Comparison of ENCODE assay signal across 1 cellular context in the genomic region with DNA sequence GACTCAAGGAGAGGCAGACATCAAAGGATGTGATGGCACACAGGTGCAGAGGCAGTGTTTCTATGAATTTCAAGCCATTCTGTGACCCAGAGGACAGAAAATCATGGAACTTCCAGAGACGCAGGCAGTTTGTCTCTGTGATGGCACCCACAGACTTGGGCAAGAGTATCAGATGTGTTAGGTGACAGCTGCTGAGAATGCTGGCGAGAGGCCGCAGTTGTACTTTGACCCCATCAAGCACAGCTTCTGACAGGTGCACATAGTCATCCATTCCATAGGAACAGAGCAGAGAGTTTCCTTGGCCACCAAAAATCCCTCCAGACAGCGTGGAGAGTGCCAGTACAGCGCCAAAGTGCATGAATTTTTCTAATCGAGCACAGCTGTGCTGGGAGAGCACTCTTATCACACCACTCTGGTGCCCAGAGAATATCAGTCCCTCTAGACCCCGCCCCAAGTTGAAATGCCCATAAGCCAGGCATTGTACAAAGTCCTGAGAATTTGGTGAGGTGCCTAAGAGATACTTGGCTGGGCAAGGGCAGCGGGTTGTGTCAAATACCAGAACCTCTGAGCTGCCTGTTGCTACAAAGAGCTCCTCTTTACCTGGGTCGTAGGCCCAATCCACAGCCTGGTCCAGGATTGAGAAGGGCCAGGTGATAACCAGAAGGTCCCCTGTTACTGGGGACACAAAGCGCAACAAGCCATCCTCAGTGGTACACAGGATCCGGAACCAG.
TF ChIP-seq lines count a peak whose summit lies in the region.

No MANE protein-coding gene starts in this region.

TF ChIP-seq in HepG2, 621 proteins besides CTCF, POLR2A, EP300 and RAD21:
- TF ChIP-seq CEBPB (IDR thresholded peaks at IDR 0.05; ENCODE audit: borderline replicate concordance, low read depth, low read length) (peak; percentile 63; the same call in 1 of the 2 replicates), IRX3 (CRISPR knock-in tag; IDR thresholded peaks at IDR 0.05; ENCODE audit: borderline replicate concordance, low read depth) (no peak), PPARG (CRISPR knock-in tag; conservative IDR thresholded peaks at IDR 0.05) (no peak), TEAD3 (CRISPR knock-in tag; optimal IDR thresholded peaks at IDR 0.05; ENCODE audit: borderline replicate concordance) (peak; percentile 24), ELF1 (CRISPR knock-in tag; IDR thresholded peaks at IDR 0.05) (no peak), HOXA3 (CRISPR knock-in tag; IDR thresholded peaks at IDR 0.05) (peak; percentile 23; the same call in 1 of the 2 replicates), ELF3 (CRISPR knock-in tag; IDR thresholded peaks at IDR 0.05) (0 out of 2 replicates have a peak, but pooled peaks have one; percentile 21), MEIS2 (CRISPR knock-in tag; IDR thresholded peaks at IDR 0.05) (peak; percentile 90), SAP130 (CRISPR knock-in tag; IDR thresholded peaks at IDR 0.05; ENCODE audit: low read depth) (peak; percentile 24; the same call in 1 of the 2 replicates), HNRNPLL (IDR thresholded peaks at IDR 0.05; ENCODE audit: low read depth, low read length, poor library complexity, severe bottlenecking) (no peak), GATAD2A (CRISPR knock-in tag; IDR thresholded peaks at IDR 0.05) (0 out of 2 replicates have a peak, but pooled peaks have one; percentile 17), DNMT1 (CRISPR knock-in tag; IDR thresholded peaks at IDR 0.05) (no peak), HNF4A (CRISPR knock-in tag; IDR thresholded peaks at IDR 0.05) (peak; percentile 81), ZNF282 (IDR thresholded peaks at IDR 0.05; ENCODE audit: partially characterized antibody) (no peak), HNF4G (IDR thresholded peaks at IDR 0.05; ENCODE audit: borderline replicate concordance, low read depth, low read length) (peak; percentile 63), HNF4G (CRISPR knock-in tag; IDR thresholded peaks at IDR 0.05; ENCODE audit: borderline replicate concordance, low read depth) (no peak), SALL1 (CRISPR knock-in tag; IDR thresholded peaks at IDR 0.05) (peak; percentile 23; the same call in 1 of the 2 replicates), NFYC (CRISPR knock-in tag; IDR thresholded peaks at IDR 0.05) (no peak), SNAI1 (CRISPR knock-in tag; IDR thresholded peaks at IDR 0.05; ENCODE audit: borderline replicate concordance) (no peak), HOXA9 (CRISPR knock-in tag; IDR thresholded peaks at IDR 0.05; ENCODE audit: borderline replicate concordance) (no peak), CC2D1A (CRISPR knock-in tag; IDR thresholded peaks at IDR 0.05) (no peak), ARID2 (CRISPR knock-in tag; IDR thresholded peaks at IDR 0.05; ENCODE audit: borderline replicate concordance) (no peak), ZNF644 (CRISPR knock-in tag; IDR thresholded peaks at IDR 0.05; ENCODE audit: low read depth) (peak; percentile 58; the same call in 1 of the 2 replicates), ZNF543 (CRISPR knock-in tag; IDR thresholded peaks at IDR 0.05) (no peak), FOXP1 (IDR thresholded peaks at IDR 0.05) (no peak), FOXP1 (CRISPR knock-in tag; IDR thresholded peaks at IDR 0.05) (no peak), RELA (CRISPR knock-in tag; IDR thresholded peaks at IDR 0.05) (no peak)
- TF ChIP-seq, protein P1, sequence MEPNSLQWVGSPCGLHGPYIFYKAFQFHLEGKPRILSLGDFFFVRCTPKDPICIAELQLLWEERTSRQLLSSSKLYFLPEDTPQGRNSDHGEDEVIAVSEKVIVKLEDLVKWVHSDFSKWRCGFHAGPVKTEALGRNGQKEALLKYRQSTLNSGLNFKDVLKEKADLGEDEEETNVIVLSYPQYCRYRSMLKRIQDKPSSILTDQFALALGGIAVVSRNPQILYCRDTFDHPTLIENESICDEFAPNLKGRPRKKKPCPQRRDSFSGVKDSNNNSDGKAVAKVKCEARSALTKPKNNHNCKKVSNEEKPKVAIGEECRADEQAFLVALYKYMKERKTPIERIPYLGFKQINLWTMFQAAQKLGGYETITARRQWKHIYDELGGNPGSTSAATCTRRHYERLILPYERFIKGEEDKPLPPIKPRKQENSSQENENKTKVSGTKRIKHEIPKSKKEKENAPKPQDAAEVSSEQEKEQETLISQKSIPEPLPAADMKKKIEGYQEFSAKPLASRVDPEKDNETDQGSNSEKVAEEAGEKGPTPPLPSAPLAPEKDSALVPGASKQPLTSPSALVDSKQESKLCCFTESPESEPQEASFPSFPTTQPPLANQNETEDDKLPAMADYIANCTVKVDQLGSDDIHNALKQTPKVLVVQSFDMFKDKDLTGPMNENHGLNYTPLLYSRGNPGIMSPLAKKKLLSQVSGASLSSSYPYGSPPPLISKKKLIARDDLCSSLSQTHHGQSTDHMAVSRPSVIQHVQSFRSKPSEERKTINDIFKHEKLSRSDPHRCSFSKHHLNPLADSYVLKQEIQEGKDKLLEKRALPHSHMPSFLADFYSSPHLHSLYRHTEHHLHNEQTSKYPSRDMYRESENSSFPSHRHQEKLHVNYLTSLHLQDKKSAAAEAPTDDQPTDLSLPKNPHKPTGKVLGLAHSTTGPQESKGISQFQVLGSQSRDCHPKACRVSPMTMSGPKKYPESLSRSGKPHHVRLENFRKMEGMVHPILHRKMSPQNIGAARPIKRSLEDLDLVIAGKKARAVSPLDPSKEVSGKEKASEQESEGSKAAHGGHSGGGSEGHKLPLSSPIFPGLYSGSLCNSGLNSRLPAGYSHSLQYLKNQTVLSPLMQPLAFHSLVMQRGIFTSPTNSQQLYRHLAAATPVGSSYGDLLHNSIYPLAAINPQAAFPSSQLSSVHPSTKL (CRISPR knock-in tag; IDR thresholded peaks at IDR 0.05), result peak; percentile 37; the same call in 1 of the 2 replicates
- TF ChIP-seq, protein P2, sequence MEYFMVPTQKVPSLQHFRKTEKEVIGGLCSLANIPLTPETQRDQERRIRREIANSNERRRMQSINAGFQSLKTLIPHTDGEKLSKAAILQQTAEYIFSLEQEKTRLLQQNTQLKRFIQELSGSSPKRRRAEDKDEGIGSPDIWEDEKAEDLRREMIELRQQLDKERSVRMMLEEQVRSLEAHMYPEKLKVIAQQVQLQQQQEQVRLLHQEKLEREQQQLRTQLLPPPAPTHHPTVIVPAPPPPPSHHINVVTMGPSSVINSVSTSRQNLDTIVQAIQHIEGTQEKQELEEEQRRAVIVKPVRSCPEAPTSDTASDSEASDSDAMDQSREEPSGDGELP (IDR thresholded peaks at IDR 0.05; ENCODE audit: borderline replicate concordance, low read depth), result peak; percentile 52; the same call in 1 of the 2 replicates
- TF ChIP-seq, protein P3, sequence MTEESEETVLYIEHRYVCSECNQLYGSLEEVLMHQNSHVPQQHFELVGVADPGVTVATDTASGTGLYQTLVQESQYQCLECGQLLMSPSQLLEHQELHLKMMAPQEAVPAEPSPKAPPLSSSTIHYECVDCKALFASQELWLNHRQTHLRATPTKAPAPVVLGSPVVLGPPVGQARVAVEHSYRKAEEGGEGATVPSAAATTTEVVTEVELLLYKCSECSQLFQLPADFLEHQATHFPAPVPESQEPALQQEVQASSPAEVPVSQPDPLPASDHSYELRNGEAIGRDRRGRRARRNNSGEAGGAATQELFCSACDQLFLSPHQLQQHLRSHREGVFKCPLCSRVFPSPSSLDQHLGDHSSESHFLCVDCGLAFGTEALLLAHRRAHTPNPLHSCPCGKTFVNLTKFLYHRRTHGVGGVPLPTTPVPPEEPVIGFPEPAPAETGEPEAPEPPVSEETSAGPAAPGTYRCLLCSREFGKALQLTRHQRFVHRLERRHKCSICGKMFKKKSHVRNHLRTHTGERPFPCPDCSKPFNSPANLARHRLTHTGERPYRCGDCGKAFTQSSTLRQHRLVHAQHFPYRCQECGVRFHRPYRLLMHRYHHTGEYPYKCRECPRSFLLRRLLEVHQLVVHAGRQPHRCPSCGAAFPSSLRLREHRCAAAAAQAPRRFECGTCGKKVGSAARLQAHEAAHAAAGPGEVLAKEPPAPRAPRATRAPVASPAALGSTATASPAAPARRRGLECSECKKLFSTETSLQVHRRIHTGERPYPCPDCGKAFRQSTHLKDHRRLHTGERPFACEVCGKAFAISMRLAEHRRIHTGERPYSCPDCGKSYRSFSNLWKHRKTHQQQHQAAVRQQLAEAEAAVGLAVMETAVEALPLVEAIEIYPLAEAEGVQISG (CRISPR knock-in tag; IDR thresholded peaks at IDR 0.05), result no peak
- TF ChIP-seq, protein P4, sequence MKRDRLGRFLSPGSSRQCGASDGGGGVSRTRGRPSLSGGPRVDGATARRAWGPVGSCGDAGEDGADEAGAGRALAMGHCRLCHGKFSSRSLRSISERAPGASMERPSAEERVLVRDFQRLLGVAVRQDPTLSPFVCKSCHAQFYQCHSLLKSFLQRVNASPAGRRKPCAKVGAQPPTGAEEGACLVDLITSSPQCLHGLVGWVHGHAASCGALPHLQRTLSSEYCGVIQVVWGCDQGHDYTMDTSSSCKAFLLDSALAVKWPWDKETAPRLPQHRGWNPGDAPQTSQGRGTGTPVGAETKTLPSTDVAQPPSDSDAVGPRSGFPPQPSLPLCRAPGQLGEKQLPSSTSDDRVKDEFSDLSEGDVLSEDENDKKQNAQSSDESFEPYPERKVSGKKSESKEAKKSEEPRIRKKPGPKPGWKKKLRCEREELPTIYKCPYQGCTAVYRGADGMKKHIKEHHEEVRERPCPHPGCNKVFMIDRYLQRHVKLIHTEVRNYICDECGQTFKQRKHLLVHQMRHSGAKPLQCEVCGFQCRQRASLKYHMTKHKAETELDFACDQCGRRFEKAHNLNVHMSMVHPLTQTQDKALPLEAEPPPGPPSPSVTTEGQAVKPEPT (CRISPR knock-in tag; IDR thresholded peaks at IDR 0.05; ENCODE audit: low read depth), result no peak
- TF ChIP-seq, protein P5, sequence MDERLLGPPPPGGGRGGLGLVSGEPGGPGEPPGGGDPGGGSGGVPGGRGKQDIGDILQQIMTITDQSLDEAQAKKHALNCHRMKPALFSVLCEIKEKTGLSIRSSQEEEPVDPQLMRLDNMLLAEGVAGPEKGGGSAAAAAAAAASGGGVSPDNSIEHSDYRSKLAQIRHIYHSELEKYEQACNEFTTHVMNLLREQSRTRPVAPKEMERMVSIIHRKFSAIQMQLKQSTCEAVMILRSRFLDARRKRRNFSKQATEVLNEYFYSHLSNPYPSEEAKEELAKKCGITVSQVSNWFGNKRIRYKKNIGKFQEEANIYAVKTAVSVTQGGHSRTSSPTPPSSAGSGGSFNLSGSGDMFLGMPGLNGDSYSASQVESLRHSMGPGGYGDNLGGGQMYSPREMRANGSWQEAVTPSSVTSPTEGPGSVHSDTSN (CRISPR knock-in tag; IDR thresholded peaks at IDR 0.05), result peak; percentile 70
TF ChIP-seq in HepG2: peak in this region for 14.
